Comparison of ENCODE assay signal across 8 cellular contexts in the genomic region with DNA sequence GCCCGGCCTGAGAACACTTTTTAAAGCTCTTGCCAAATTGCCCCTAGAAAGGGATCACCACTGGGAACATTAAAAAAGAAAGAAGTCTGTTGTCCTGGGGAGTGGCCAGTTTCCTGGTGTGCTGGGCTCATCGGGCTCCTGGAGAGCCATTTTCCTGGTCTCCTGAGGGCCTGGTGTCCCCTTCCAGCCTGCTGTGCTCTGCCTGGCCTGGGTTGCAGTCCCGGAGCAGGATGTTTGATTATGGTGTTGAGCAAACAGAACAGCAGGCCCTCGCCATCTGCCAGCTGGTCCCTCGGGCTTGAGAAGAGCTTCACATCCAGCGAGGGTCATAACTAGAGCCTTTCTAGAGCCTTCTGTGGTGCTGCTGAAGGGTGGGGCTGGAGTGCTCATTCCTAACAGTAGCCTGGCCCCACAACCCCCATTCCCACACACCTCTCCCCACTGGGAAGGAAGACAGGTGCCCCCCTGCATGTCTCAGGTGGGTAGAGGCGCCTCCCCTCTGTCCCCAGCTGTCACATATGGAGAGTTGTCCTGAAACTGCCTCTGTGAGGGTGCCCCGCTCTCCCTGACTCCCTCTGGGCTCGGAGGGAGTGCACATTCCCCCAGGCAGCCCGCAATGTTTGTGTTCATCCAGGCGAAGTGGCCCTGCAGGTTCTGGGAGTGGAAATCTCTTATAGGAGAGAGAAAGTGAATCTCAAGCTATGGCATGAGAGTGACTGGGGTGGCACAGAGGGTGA.
DNase-seq lines count a peak whose midpoint lies in the region; ATAC-seq and TF ChIP-seq lines count a peak whose summit lies in the region.

No MANE protein-coding gene starts in this region.

- H3K27ac ChIP-seq in 22Rv1 = peak overlapping the region; percentile 98

- ATAC-seq in left lobe of liver (peak; percentile 95), Right ventricle myocardium superior (ENCODE audit: poor library complexity) (no peak), GM21737 (IDR thresholded peaks at IDR 0.05; ENCODE audit: unreplicated experiment) (no peak)

- intact Hi-C loops in Right ventricle myocardium superior (cut with DNase I) = no loop called here

- in situ Hi-C loops in KBM-7 (cut with MboI; ENCODE audit: low pct_unique_long_range_greater_than_20kb, low sequenced_read_pairs) = no loop called here

- TF ChIP-seq CTCF in 22Rv1 (IDR thresholded peaks at IDR 0.05) = no peak

- peak; percentile 94 for DNase-seq in HuH-7.5 (ENCODE audit: low spot score)
- DNase-seq in NCI-H82 treated with DMSO at 0.1 percent for 48 hours (lab: John Stamatoyannopoulos, UW; ENCODE audit: unreplicated experiment) = peak; percentile 80
- DNase-seq in left lobe of liver (ENCODE audit: low spot score) = no peak
- DNase-seq in Right ventricle myocardium superior = no peak
- no peak for DNase-seq in stimulated activated CD4-positive, alpha-beta T cell treated with anti-CD3 and anti-CD28 coated beads, Interleukin-15, amount 100 ng/mL, for 24 hours
- DNase-seq in KBM-7 = no peak

Comparison
In these comparisons a context has a peak if more than half of its experiments do, and no peak if none do; other contexts are left out.
1. DNase-seq: peak in HuH-7.5 (single experiment) and NCI-H82 treated with DMSO at 0.1 percent for 48 hours (single experiment); none in left lobe of liver (single experiment), Right ventricle myocardium superior (single experiment), stimulated activated CD4-positive, alpha-beta T cell treated with anti-CD3 and anti-CD28 coated beads, Interleukin-15, amount 100 ng/mL, for 24 hours (single experiment) and KBM-7 (single experiment).